In genomic region chr3:25589783-25590258, GRCh38 we compare ENCODE assay signal across 21 cellular contexts.
DNase-seq lines count a peak whose midpoint lies in the region; ATAC-seq and TF ChIP-seq lines count a peak whose summit lies in the region.
"Had no signal": no experiment of that assay in that cellular context is flagged by ENCODE, and none has a peak within 500 bp of the region (broad histone marks: within the 10 kb centered on the region; RNA-seq: fewer than 3 reads in every experiment).

No MANE protein-coding gene starts in this region.

- no peak overlapping the region for H4K91ac ChIP-seq in IMR-90 (ENCODE audit: insufficient read depth, low read depth, low read length)
- H4K91ac ChIP-seq in trophoblast cell (ENCODE audit: low read depth, low read length) = no peak overlapping the region

- H3K4me1 ChIP-seq in IMR-90 (ENCODE audit: control insufficient read depth, insufficient read depth, low read length) (peaks cover 3% of the 10 kb centered on the region), endodermal cell (ENCODE audit: control insufficient read depth, insufficient read depth, low read length) (peaks cover 3% of the 10 kb centered on the region), trophoblast cell (ENCODE audit: control insufficient read depth in 1 of 2, insufficient read depth in 2 of 2, low read length in 2 of 2) (peaks cover 4 to 10% of the 10 kb centered on the region in 2 experiments)
- H3K4me1 ChIP-seq: SJCRH30 had no signal

- H4K20me1 ChIP-seq in IMR-90 (ENCODE audit: insufficient read depth, low read length) = no peaks in the 10 kb centered on the region

- BruUV-seq in IMR-90 (replicated peaks; lab: Mats Ljungman, UMichigan) = no TSS peak

- H2BK120ac ChIP-seq in IMR-90 (ENCODE audit: low read depth, low read length) = no peak overlapping the region
- H2BK120ac ChIP-seq in trophoblast cell (ENCODE audit: insufficient read depth, low read length, poor library complexity) = no peak overlapping the region

- dilution Hi-C loops in IMR-90 (cut with HindIII; ENCODE audit: low sequenced_read_pairs, unreplicated experiment) = no loop called here

- H3K36me3 ChIP-seq in IMR-90 (ENCODE audit: control insufficient read depth, insufficient read depth, low read length) (no peaks in the 10 kb centered on the region), endodermal cell (ENCODE audit: control insufficient read depth, insufficient read depth, low read length) (peaks cover 25% of the 10 kb centered on the region), trophoblast cell (ENCODE audit: control insufficient read depth in 1 of 2, insufficient read depth in 2 of 2, low read length in 2 of 2) (no peaks in the 10 kb centered on the region)
- H3K36me3 ChIP-seq: SJCRH30, stomach had no signal

- 90% methylated on average over 2 of the region's 8 CpGs; no CpG with 5 or more reads in 1 of the 2 experiments for WGBS in IMR-90 (ENCODE audit: extremely low coverage in 2 of 2, insufficient read length in 1 of 2), 2 experiments
- WGBS in endodermal cell (ENCODE audit: insufficient coverage in 1 of 2, insufficient read length in 1 of 2), 2 experiments = 89 to 95% methylated on average over 3 to 8 of the region's 8 CpGs
- WGBS in trophoblast cell (ENCODE audit: extremely low coverage, insufficient coverage, insufficient read length) = no CpG with 5 or more reads among the region's 8 CpGs

- POLR2A ChIA-PET in IMR-90 (lab: Charles Lee; ENCODE audit: unreplicated experiment) = no interaction called here
- POLR2A ChIA-PET in activated CD8-positive, alpha-beta T cell treated with anti-CD3 and anti-CD28 coated beads for 36 hours (lab: Charles Lee) = interaction anchor here (1.1 kb wide), 1 partner anchor 9 kb away, joined by 3 read pairs; no protein-coding TSS in a partner anchor

- H3K79me2 ChIP-seq in trophoblast cell (ENCODE audit: control insufficient read depth, insufficient read depth, low read length, poor library complexity) = peaks cover 1% of the 10 kb centered on the region

- H3K23ac ChIP-seq in IMR-90 (ENCODE audit: low read depth, low read length) (no peak overlapping the region), trophoblast cell (ENCODE audit: low read length) (no peak overlapping the region)

- H2BK12ac ChIP-seq in trophoblast cell (ENCODE audit: low read length) = peak overlapping the region; percentile 61

- H4K8ac ChIP-seq in IMR-90 (ENCODE audit: low read depth in 2 of 2, low read length in 2 of 2) (no peak overlapping the region), trophoblast cell (ENCODE audit: low read depth, low read length) (no peak overlapping the region)

- H3K14ac ChIP-seq in IMR-90 (replicated peaks; ENCODE audit: low read depth, low read length) = no peak overlapping the region
- no peak overlapping the region for H3K14ac ChIP-seq in trophoblast cell (ENCODE audit: low read length)

- H4K5ac ChIP-seq in IMR-90 (ENCODE audit: low read depth, low read length) = no peak overlapping the region

- CTCF ChIA-PET in IMR-90 (lab: Yijun Ruan, JAX) = no interaction called here
- CTCF ChIA-PET in activated CD8-positive, alpha-beta T cell treated with anti-CD3 and anti-CD28 coated beads for 36 hours (lab: Charles Lee) = no interaction called here

- no peak overlapping the region for H2AK9ac ChIP-seq in IMR-90 (replicated peaks; ENCODE audit: low read depth, low read length, poor library complexity)

- intact Hi-C loops in IMR-90 (cut with micrococcal nuclease) = loop anchor here (10.0 kb wide), 1 partner anchor 1325 kb away; no protein-coding TSS in a partner anchor
- intact Hi-C loops in activated CD8-positive, alpha-beta T cell treated with anti-CD3 and anti-CD28 coated beads for 36 hours (cut with micrococcal nuclease) = no loop called here

- no peak overlapping the region for H2BK5ac ChIP-seq in IMR-90 (ENCODE audit: low read depth, low read length, poor library complexity, severe bottlenecking)
- no peak overlapping the region for H2BK5ac ChIP-seq in trophoblast cell (ENCODE audit: low read depth, low read length, poor library complexity)

- no peak overlapping the region for H2AK5ac ChIP-seq in IMR-90 (ENCODE audit: low read depth, low read length)
- H2AK5ac ChIP-seq in trophoblast cell (ENCODE audit: low read length) = peak overlapping the region; percentile 24

- H3K4me3 Mint-ChIP-seq in endodermal cell = no peak overlapping the region
- H3K4me3 Mint-ChIP-seq in activated CD8-positive, alpha-beta T cell treated with anti-CD3 and anti-CD28 coated beads for 36 hours = no peak overlapping the region
- H3K4me3 Mint-ChIP-seq: activated B cell treated with CpG ODN at 0.5 μM for 24 hours; activated CD4-positive, alpha-beta memory T cell treated with anti-CD3 and anti-CD28 coated beads, Interleukin-2, amount 10 ng/mL, durations not matched to agents 7 days and 5 days; dendritic cell treated with granulocyte-macrophage colony-stimulating factor and Interleukin-4, amounts not matched to agents 40 ng/mL and 50 ng/mL, for 4 days; T-helper 17 cell had no signal

- no peaks in the 10 kb centered on the region for H3K9me3 Mint-ChIP-seq in endodermal cell
- H3K9me3 Mint-ChIP-seq in activated CD8-positive, alpha-beta T cell treated with anti-CD3 and anti-CD28 coated beads for 36 hours = no peaks in the 10 kb centered on the region
- H3K9me3 Mint-ChIP-seq: activated CD4-positive, alpha-beta memory T cell treated with anti-CD3 and anti-CD28 coated beads, Interleukin-2, amount 10 ng/mL, durations not matched to agents 7 days and 5 days; dendritic cell treated with granulocyte-macrophage colony-stimulating factor and Interleukin-4, amounts not matched to agents 40 ng/mL and 50 ng/mL, for 4 days had no signal

- no peak overlapping the region for H3K56ac ChIP-seq in IMR-90 (ENCODE audit: extremely low read depth, insufficient read depth, low read length)

- peaks cover 5% of the 10 kb centered on the region; the same call in 1 of the 2 replicates for H3K9me1 ChIP-seq in IMR-90 (ENCODE audit: insufficient read depth, low read length)

- no peak overlapping the region for H3K18ac ChIP-seq in IMR-90 (ENCODE audit: low read depth, low read length)
- no peak overlapping the region for H3K18ac ChIP-seq in trophoblast cell (ENCODE audit: low read length)

- TF ChIP-seq POLR2A in IMR-90 (IDR thresholded peaks at IDR 0.05; ENCODE audit: low read depth, low read length) = no peak

- no peak for ATAC-seq in IMR-90 (ENCODE audit: low read depth)
- no peak for ATAC-seq in activated CD8-positive, alpha-beta T cell treated with anti-CD3 and anti-CD28 coated beads for 36 hours
- ATAC-seq in stimulated activated naive CD8-positive, alpha-beta T cell treated with anti-CD3 and anti-CD28 coated beads, Interleukin-15, Interleukin-2, amounts not matched to agents 100 U/mL and 50 U/mL, for 24 hours = no peak
- ATAC-seq: T-helper 17 cell had no signal

- no peaks in the 10 kb centered on the region for H3K27me3 ChIP-seq in IMR-90 (ENCODE audit: control insufficient read depth, insufficient read depth, low read length)
- no peaks in the 10 kb centered on the region for H3K27me3 ChIP-seq in endodermal cell (ENCODE audit: control insufficient read depth, insufficient read depth, low read length, poor library complexity, severe bottlenecking)
- H3K27me3 ChIP-seq in trophoblast cell (ENCODE audit: insufficient read depth, low read length) = no peaks in the 10 kb centered on the region
- H3K27me3 ChIP-seq: SJCRH30, stomach had no signal

- H2BK20ac ChIP-seq in IMR-90 (ENCODE audit: low read depth, low read length) = no peak overlapping the region

- H3K27ac ChIP-seq in IMR-90 (ENCODE audit: insufficient read depth, low read length) (no peak overlapping the region), endodermal cell (ENCODE audit: low read depth, low read length) (no peak overlapping the region), trophoblast cell (ENCODE audit: low read depth, low read length) (no peak overlapping the region)
- H3K27ac ChIP-seq: SJCRH30, stomach had no signal

- no peak for TF ChIP-seq RAD21 in IMR-90 (IDR thresholded peaks at IDR 0.05; ENCODE audit: low read length)

- peaks cover 23% of the 10 kb centered on the region for H3K4me1 Mint-ChIP-seq in endodermal cell
- peaks cover 4% of the 10 kb centered on the region for H3K4me1 Mint-ChIP-seq in activated CD8-positive, alpha-beta T cell treated with anti-CD3 and anti-CD28 coated beads for 36 hours (ENCODE audit: low read depth)
- H3K4me1 Mint-ChIP-seq: activated B cell treated with CpG ODN at 0.5 μM for 24 hours had no signal

- TF ChIP-seq CTCF in IMR-90 (conservative IDR thresholded peaks at IDR 0.05; ENCODE audit: low read depth, low read length) (no peak), endodermal cell (conservative IDR thresholded peaks at IDR 0.05) (no peak)
- TF ChIP-seq CTCF in activated CD8-positive, alpha-beta T cell treated with anti-CD3 and anti-CD28 coated beads for 36 hours (IDR thresholded peaks at IDR 0.05) = no peak

- no peaks in the 10 kb centered on the region for H3K9me3 ChIP-seq in IMR-90 (ENCODE audit: control insufficient read depth, insufficient read depth, low read length)
- H3K9me3 ChIP-seq in endodermal cell (ENCODE audit: control insufficient read depth, low read length) = no peaks in the 10 kb centered on the region
- H3K9me3 ChIP-seq in trophoblast cell (ENCODE audit: insufficient read depth, low read depth, low read length) = no peaks in the 10 kb centered on the region
- H3K9me3 ChIP-seq: SJCRH30, stomach had no signal

- H3K9ac ChIP-seq in IMR-90 (ENCODE audit: low read depth, low read length) (no peak overlapping the region), endodermal cell (ENCODE audit: extremely low read depth, low read length, poor library complexity, severe bottlenecking) (no peak overlapping the region), trophoblast cell (ENCODE audit: low read length) (no peak overlapping the region)

- H3K79me1 ChIP-seq in IMR-90 (ENCODE audit: low read depth in 1 of 2, low read length in 2 of 2) (no peaks in the 10 kb centered on the region), trophoblast cell (ENCODE audit: low read length) (peaks cover 15% of the 10 kb centered on the region)

- no peak overlapping the region for H3K27ac Mint-ChIP-seq in endodermal cell
- H3K27ac Mint-ChIP-seq in activated CD8-positive, alpha-beta T cell treated with anti-CD3 and anti-CD28 coated beads for 36 hours = no peak overlapping the region
- H3K27ac Mint-ChIP-seq: activated B cell treated with CpG ODN at 0.5 μM for 24 hours; activated CD4-positive, alpha-beta memory T cell treated with anti-CD3 and anti-CD28 coated beads, Interleukin-2, amount 10 ng/mL, durations not matched to agents 7 days and 5 days; dendritic cell treated with granulocyte-macrophage colony-stimulating factor and Interleukin-4, amounts not matched to agents 40 ng/mL and 50 ng/mL, for 4 days; T-helper 17 cell had no signal

- H3K4ac ChIP-seq in IMR-90 (ENCODE audit: low read depth, low read length) (no peak overlapping the region), trophoblast cell (ENCODE audit: low read depth, low read length) (no peak overlapping the region)

- H3K4me2 ChIP-seq in IMR-90 (ENCODE audit: low read depth, low read length) (no peak overlapping the region), trophoblast cell (ENCODE audit: low read length) (no peak overlapping the region)

- no peak overlapping the region for H2AFZ ChIP-seq in IMR-90 (replicated peaks; ENCODE audit: low read length, poor library complexity)
- H2AFZ ChIP-seq in trophoblast cell (ENCODE audit: insufficient read depth, low read length, poor library complexity) = no peak overlapping the region

- peaks cover 38% of the 10 kb centered on the region for H3K36me3 Mint-ChIP-seq in endodermal cell (ENCODE audit: low read depth)
- no peaks in the 10 kb centered on the region for H3K36me3 Mint-ChIP-seq in activated CD8-positive, alpha-beta T cell treated with anti-CD3 and anti-CD28 coated beads for 36 hours (ENCODE audit: low read depth)

- H3K4me3 ChIP-seq in IMR-90 (ENCODE audit: insufficient read depth, low read depth, low read length) (no peak overlapping the region), endodermal cell (ENCODE audit: low read length) (no peak overlapping the region), trophoblast cell (ENCODE audit: low read depth, low read length) (no peak overlapping the region)
- H3K4me3 ChIP-seq: SJCRH30, stomach had no signal

- peaks cover 2% of the 10 kb centered on the region for H3K27me3 Mint-ChIP-seq in endodermal cell (ENCODE audit: insufficient read depth)
- no peaks in the 10 kb centered on the region for H3K27me3 Mint-ChIP-seq in activated CD8-positive, alpha-beta T cell treated with anti-CD3 and anti-CD28 coated beads for 36 hours
- H3K27me3 Mint-ChIP-seq: activated CD4-positive, alpha-beta memory T cell treated with anti-CD3 and anti-CD28 coated beads, Interleukin-2, amount 10 ng/mL, durations not matched to agents 7 days and 5 days; dendritic cell treated with granulocyte-macrophage colony-stimulating factor and Interleukin-4, amounts not matched to agents 40 ng/mL and 50 ng/mL, for 4 days; T-helper 17 cell had no signal

- H2BK15ac ChIP-seq in IMR-90 (ENCODE audit: low read depth, low read length) = no peak overlapping the region

- no peak overlapping the region for H4K12ac ChIP-seq in trophoblast cell (ENCODE audit: low read depth, low read length)

- in situ Hi-C loops in IMR-90 (cut with MboI; ENCODE audit: low sequenced_read_pairs) = loop anchor here (10.0 to 25.0 kb wide), 3 partner anchors 625 to 1328 kb away; no protein-coding TSS in a partner anchor

- DNase-seq in IMR-90 = no peak
- peak; percentile 26 for DNase-seq in endodermal cell
- peak; percentile 38 for DNase-seq in hepatic stellate cell (ENCODE audit: low spot score)
- DNase-seq in trophoblast cell = no peak
- DNase-seq in activated CD8-positive, alpha-beta T cell treated with anti-CD3 and anti-CD28 coated beads for 36 hours = no peak
- DNase-seq in UCSD-AML1 (lab: John Stamatoyannopoulos, UW; ENCODE audit: unreplicated experiment) = no peak
- no peak for DNase-seq in NCI-H446 (lab: John Stamatoyannopoulos, UW)
- no peak for DNase-seq in stimulated activated naive CD8-positive, alpha-beta T cell treated with anti-CD3 and anti-CD28 coated beads, Interleukin-15, Interleukin-2, amounts not matched to agents 100 U/mL and 50 U/mL, for 24 hours
- DNase-seq: activated B cell treated with CpG ODN at 0.5 μM for 24 hours; activated CD4-positive, alpha-beta memory T cell treated with anti-CD3 and anti-CD28 coated beads, Interleukin-2, amount 10 ng/mL, durations not matched to agents 7 days and 5 days; activated naive CD4-positive, alpha-beta T cell treated with Interleukin-2 at 50 U/mL for 16 hours; activated T-cell treated with anti-CD3 and anti-CD28 coated beads, Interleukin-2, amount 50 U/mL, for 1 hour; foreskin fibroblast; GDM1; NCI-H146; NCI-H82; SJCRH30; stimulated activated CD4-positive, alpha-beta T cell treated with anti-CD3 and anti-CD28 coated beads, Interleukin-1b, Interleukin-23, amount 100 ng/mL, for 48 hours; stomach; T-helper 17 cell had no signal

Comparison
In these comparisons a context has a peak if more than half of its experiments do, and no peak if none do; other contexts are left out.
1. DNase-seq: peak in endodermal cell (single experiment) and hepatic stellate cell (single experiment); none in IMR-90 (single experiment), trophoblast cell (0 of 2), activated CD8-positive, alpha-beta T cell treated with anti-CD3 and anti-CD28 coated beads for 36 hours (single experiment), UCSD-AML1 (single experiment), NCI-H446 (0 of 2) and stimulated activated naive CD8-positive, alpha-beta T cell treated with anti-CD3 and anti-CD28 coated beads, Interleukin-15, Interleukin-2, amounts not matched to agents 100 U/mL and 50 U/mL, for 24 hours (single experiment).